Comparison of ENCODE assay signal across 39 cellular contexts in the genomic region with DNA sequence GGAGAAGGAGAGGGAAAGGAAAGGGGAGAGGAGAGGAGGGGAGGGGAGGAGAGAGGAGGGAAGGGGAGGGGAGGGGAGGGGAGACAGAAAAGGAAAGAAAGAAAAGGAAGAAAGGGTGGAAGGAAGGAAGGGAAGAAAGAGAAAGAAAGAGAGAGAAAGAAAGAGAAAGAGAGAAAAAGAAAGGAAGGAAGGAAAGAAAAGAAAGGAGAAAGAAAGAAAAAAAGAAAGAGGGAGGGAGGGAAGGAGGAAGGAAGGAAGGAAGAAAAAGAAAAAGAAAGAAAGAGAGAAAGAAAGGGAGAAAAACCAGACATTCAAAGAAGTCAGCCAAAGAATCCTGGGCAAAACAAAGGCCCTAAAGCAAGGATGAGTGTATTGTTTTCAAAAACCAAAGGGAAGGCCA.
"Had no signal": no experiment of that assay in that cellular context is flagged by ENCODE, and none has a peak within 500 bp of the region (broad histone marks: within the 10 kb centered on the region; RNA-seq: fewer than 3 reads in every experiment).

No MANE protein-coding gene starts in this region.

- H3K4me3 Mint-ChIP-seq: activated naive CD4-positive, alpha-beta T cell treated with anti-CD3 and anti-CD28 coated beads for 36 hours; activated naive CD4-positive, alpha-beta T cell treated with anti-CD3 and anti-CD28 coated beads, Interleukin-2, amount 10 ng/mL, durations not matched to agents 7 days and 5 days; activated naive CD4-positive, alpha-beta T cell treated with anti-CD3 and anti-CD28 coated beads, Interleukin-2, amount 50 U/mL, for 24 hours; activated naive CD8-positive, alpha-beta T cell; activated naive CD8-positive, alpha-beta T cell treated with anti-CD3 and anti-CD28 coated beads for 36 hours; activated naive CD8-positive, alpha-beta T cell treated with anti-CD3 and anti-CD28 coated beads, Interleukin-2, amount 10 ng/mL, durations not matched to agents 7 days and 5 days; activated naive CD8-positive, alpha-beta T cell treated with anti-CD3 and anti-CD28 coated beads, Interleukin-2, amount 50 U/mL, for 24 hours; activated T-cell treated with anti-CD3 and anti-CD28 coated beads, Interleukin-2, amount 50 U/mL, for 4 hours; activated T-cell treated with anti-CD3 and anti-CD28 coated beads, Interleukin-2, amount 50 U/mL, for 72 hours; activated T-helper 1 cell treated with anti-CD3 and anti-CD28 coated beads, Interleukin-12 subunit alpha, Interleukin-12 subunit beta, Interleukin-2, Interleukin-4 antibody, amounts not matched to agents 30 ng/mL and 10 ng/mL and 1 ng/mL, durations not matched to agents 14 hours and 24 hours and 36 hours; activated T-helper 17 cell treated with anti-CD3 and anti-CD28 coated beads, Interleukin-2, amount 50 U/mL, for 72 hours; brain; central memory CD8-positive, alpha-beta T cell had no signal

- H3K9me3 ChIP-seq: adrenal gland, ascending aorta, body of pancreas, breast epithelium had no signal

- H3K4me1 ChIP-seq: ascending aorta, body of pancreas, breast epithelium had no signal

- H3K27me3 Mint-ChIP-seq: activated naive CD4-positive, alpha-beta T cell treated with anti-CD3 and anti-CD28 coated beads, Interleukin-2, amount 50 U/mL, for 24 hours; activated naive CD8-positive, alpha-beta T cell treated with anti-CD3 and anti-CD28 coated beads for 36 hours had no signal

- H3K27ac ChIP-seq: adrenal gland, ascending aorta, body of pancreas, brain microvascular endothelial cell, cardiac muscle cell had no signal

- H3K36me3 ChIP-seq: adrenal gland, ascending aorta, brain microvascular endothelial cell, breast epithelium, cardiac muscle cell had no signal

- H3K36me3 Mint-ChIP-seq: activated naive CD4-positive, alpha-beta T cell treated with anti-CD3 and anti-CD28 coated beads, Interleukin-2, amount 10 ng/mL, durations not matched to agents 7 days and 5 days; activated naive CD4-positive, alpha-beta T cell treated with anti-CD3 and anti-CD28 coated beads, Interleukin-2, amount 50 U/mL, for 24 hours; activated naive CD4-positive, alpha-beta T cell treated with anti-CD3 and anti-CD28 coated beads, Interleukin-2, amount 50 U/mL, for 72 hours; activated naive CD8-positive, alpha-beta T cell; activated naive CD8-positive, alpha-beta T cell treated with anti-CD3 and anti-CD28 coated beads for 36 hours; activated naive CD8-positive, alpha-beta T cell treated with anti-CD3 and anti-CD28 coated beads, Interleukin-2, amount 10 ng/mL, durations not matched to agents 7 days and 5 days; brain had no signal

- DNase-seq: activated effector memory CD4-positive, alpha-beta T cell treated with anti-CD3 and anti-CD28 coated beads, Interleukin-2, amount 50 U/mL, for 16 hours; activated effector memory CD4-positive, alpha-beta T cell treated with Interleukin-2 at 50 U/mL for 16 hours; activated gamma-delta T cell; activated gamma-delta T cell treated with Interleukin-2 at 50 U/mL for 16 hours; activated naive CD4-positive, alpha-beta T cell; activated naive CD4-positive, alpha-beta T cell treated with anti-CD3 and anti-CD28 coated beads for 36 hours; activated naive CD4-positive, alpha-beta T cell treated with anti-CD3 and anti-CD28 coated beads, Interleukin-2, amount 10 ng/mL, durations not matched to agents 7 days and 5 days; activated naive CD4-positive, alpha-beta T cell treated with anti-CD3 and anti-CD28 coated beads, Interleukin-2, amount 50 U/mL, for 16 hours; activated naive CD4-positive, alpha-beta T cell treated with Interleukin-2 at 50 U/mL for 16 hours; activated naive CD8-positive, alpha-beta T cell treated with anti-CD3 and anti-CD28 coated beads for 36 hours; activated naive CD8-positive, alpha-beta T cell treated with anti-CD3 and anti-CD28 coated beads, Interleukin-2, amount 10 ng/mL, durations not matched to agents 7 days and 5 days; activated naive CD8-positive, alpha-beta T cell treated with anti-CD3 and anti-CD28 coated beads, Interleukin-2, amount 50 U/mL, for 24 hours; activated T-cell treated with anti-CD3 and anti-CD28 coated beads, Interleukin-2, amount 50 U/mL, for 4 hours; activated T-cell treated with anti-CD3 and anti-CD28 coated beads, Interleukin-2, amount 50 U/mL, for 48 hours; activated T-cell treated with anti-CD3 and anti-CD28 coated beads, Interleukin-2, amount 50 U/mL, for 72 hours; adrenal gland; amniotic stem cell; amygdala; anterior cingulate cortex; aorta; body of pancreas; brain microvascular endothelial cell; caudate nucleus; central memory CD4-positive, alpha-beta T cell; cerebellar nuclear complex had no signal

- H3K4me1 Mint-ChIP-seq: activated naive CD4-positive, alpha-beta T cell treated with anti-CD3 and anti-CD28 coated beads, Interleukin-2, amount 10 ng/mL, durations not matched to agents 7 days and 5 days; activated naive CD4-positive, alpha-beta T cell treated with anti-CD3 and anti-CD28 coated beads, Interleukin-2, amount 50 U/mL, for 24 hours; activated naive CD8-positive, alpha-beta T cell treated with anti-CD3 and anti-CD28 coated beads for 36 hours; activated naive CD8-positive, alpha-beta T cell treated with anti-CD3 and anti-CD28 coated beads, Interleukin-2, amount 50 U/mL, for 24 hours; activated T-helper 17 cell treated with anti-CD3 and anti-CD28 coated beads, Interleukin-2, amount 50 U/mL, for 72 hours; central memory CD8-positive, alpha-beta T cell had no signal

- FAIRE-seq: astrocyte, bronchial epithelial cell, colon had no signal

- H3K27ac Mint-ChIP-seq: activated naive CD4-positive, alpha-beta T cell treated with anti-CD3 and anti-CD28 coated beads for 36 hours; activated naive CD4-positive, alpha-beta T cell treated with anti-CD3 and anti-CD28 coated beads, Interleukin-2, amount 10 ng/mL, durations not matched to agents 7 days and 5 days; activated naive CD4-positive, alpha-beta T cell treated with anti-CD3 and anti-CD28 coated beads, Interleukin-2, amount 50 U/mL, for 24 hours; activated naive CD8-positive, alpha-beta T cell; activated naive CD8-positive, alpha-beta T cell treated with anti-CD3 and anti-CD28 coated beads for 36 hours; activated naive CD8-positive, alpha-beta T cell treated with anti-CD3 and anti-CD28 coated beads, Interleukin-2, amount 10 ng/mL, durations not matched to agents 7 days and 5 days; activated naive CD8-positive, alpha-beta T cell treated with anti-CD3 and anti-CD28 coated beads, Interleukin-2, amount 50 U/mL, for 24 hours; activated T-cell treated with anti-CD3 and anti-CD28 coated beads, Interleukin-2, amount 50 U/mL, for 72 hours; activated T-helper 1 cell treated with anti-CD3 and anti-CD28 coated beads, Interleukin-12 subunit alpha, Interleukin-12 subunit beta, Interleukin-2, Interleukin-4 antibody, amounts not matched to agents 30 ng/mL and 10 ng/mL and 1 ng/mL, durations not matched to agents 14 hours and 24 hours and 36 hours; activated T-helper 17 cell treated with anti-CD3 and anti-CD28 coated beads, Interleukin-2, amount 50 U/mL, for 72 hours; activated T-helper 2 cell treated with anti-CD3 and anti-CD28 coated beads, Interferon-gamma antibody, Interleukin-2, Interleukin-4, amounts not matched to agents 10 μg/mL and 5 μg/mL and 100 μg/mL, durations not matched to agents 14 hours and 24 hours and 36 hours; brain had no signal

- H3K4me3 ChIP-seq: adrenal gland, ascending aorta, body of pancreas, breast epithelium, cardiac muscle cell had no signal

- H3K27me3 ChIP-seq: adrenal gland, ascending aorta, body of pancreas, brain microvascular endothelial cell, breast epithelium, cardiac muscle cell had no signal

- H3K9me3 Mint-ChIP-seq: activated naive CD4-positive, alpha-beta T cell treated with anti-CD3 and anti-CD28 coated beads for 36 hours; activated naive CD4-positive, alpha-beta T cell treated with anti-CD3 and anti-CD28 coated beads, Interleukin-2, amount 10 ng/mL, durations not matched to agents 7 days and 5 days; activated naive CD4-positive, alpha-beta T cell treated with anti-CD3 and anti-CD28 coated beads, Interleukin-2, amount 50 U/mL, for 24 hours; activated naive CD4-positive, alpha-beta T cell treated with anti-CD3 and anti-CD28 coated beads, Interleukin-2, amount 50 U/mL, for 72 hours; activated naive CD8-positive, alpha-beta T cell treated with anti-CD3 and anti-CD28 coated beads for 36 hours; activated naive CD8-positive, alpha-beta T cell treated with anti-CD3 and anti-CD28 coated beads, Interleukin-2, amount 10 ng/mL, durations not matched to agents 7 days and 5 days; activated naive CD8-positive, alpha-beta T cell treated with anti-CD3 and anti-CD28 coated beads, Interleukin-2, amount 50 U/mL, for 24 hours; activated T-cell treated with anti-CD3 and anti-CD28 coated beads, Interleukin-2, amount 50 U/mL, for 4 hours; activated T-cell treated with anti-CD3 and anti-CD28 coated beads, Interleukin-2, amount 50 U/mL, for 72 hours; activated T-helper 1 cell treated with anti-CD3 and anti-CD28 coated beads, Interleukin-12 subunit alpha, Interleukin-12 subunit beta, Interleukin-2, Interleukin-4 antibody, amounts not matched to agents 30 ng/mL and 10 ng/mL and 1 ng/mL, durations not matched to agents 14 hours and 24 hours and 36 hours; activated T-helper 17 cell treated with anti-CD3 and anti-CD28 coated beads, Interleukin-2, amount 50 U/mL, for 72 hours; activated T-helper 2 cell treated with anti-CD3 and anti-CD28 coated beads, Interferon-gamma antibody, Interleukin-2, Interleukin-4, amounts not matched to agents 10 μg/mL and 5 μg/mL and 100 μg/mL, durations not matched to agents 14 hours and 24 hours and 36 hours; brain; central memory CD8-positive, alpha-beta T cell had no signal

- ATAC-seq: activated naive CD4-positive, alpha-beta T cell treated with anti-CD3 and anti-CD28 coated beads, Interleukin-2, amount 50 U/mL, for 72 hours; activated naive CD8-positive, alpha-beta T cell treated with anti-CD3 and anti-CD28 coated beads, Interleukin-2, amount 50 U/mL, for 24 hours; activated T-cell treated with anti-CD3 and anti-CD28 coated beads, Interleukin-2, amount 50 U/mL, for 4 hours; activated T-cell treated with anti-CD3 and anti-CD28 coated beads, Interleukin-2, amount 50 U/mL, for 72 hours; activated T-helper 17 cell treated with anti-CD3 and anti-CD28 coated beads, Interleukin-2, amount 50 U/mL, for 72 hours; body of pancreas had no signal
